In genomic region chr5:150595466-150596031, GRCh38 we compare ENCODE assay signal across 14 cellular contexts. TPM values are rescaled to one million over a fixed set of nuclear protein-coding genes. Genes with fewer than 3 reads are reported as not detected.
DNase-seq lines count a peak whose midpoint lies in the region; ATAC-seq and TF ChIP-seq lines count a peak whose summit lies in the region.
"Had no signal": no experiment of that assay in that cellular context is flagged by ENCODE, and none has a peak within 500 bp of the region (broad histone marks: within the 10 kb centered on the region; RNA-seq: fewer than 3 reads in every experiment).

No MANE protein-coding gene starts in this region.

- H3K4me1 Mint-ChIP-seq in chondrocyte (ENCODE audit: low read depth): peaks cover 93% of the 10 kb centered on the region
- H3K4me1 Mint-ChIP-seq: activated naive CD4-positive, alpha-beta T cell treated with anti-CD3 and anti-CD28 coated beads, Interleukin-2, amount 10 ng/mL, durations not matched to agents 7 days and 5 days had no signal

- ATAC-seq in left lobe of liver (peak; percentile 16), GM21717 (IDR thresholded peaks at IDR 0.05; ENCODE audit: unreplicated experiment) (no peak), GM18867 (IDR thresholded peaks at IDR 0.05; ENCODE audit: unreplicated experiment) (no peak)
- ATAC-seq: GM12878, WTC11 had no signal

- H3K9me3 Mint-ChIP-seq in chondrocyte (ENCODE audit: low read depth): no peaks in the 10 kb centered on the region
- H3K9me3 Mint-ChIP-seq: activated naive CD4-positive, alpha-beta T cell treated with anti-CD3 and anti-CD28 coated beads, Interleukin-2, amount 10 ng/mL, durations not matched to agents 7 days and 5 days; neural progenitor cell; WTC11 had no signal

- no peak overlapping the region for H3K4me3 Mint-ChIP-seq in chondrocyte (ENCODE audit: unreplicated experiment)
- H3K4me3 Mint-ChIP-seq: activated naive CD4-positive, alpha-beta T cell treated with anti-CD3 and anti-CD28 coated beads, Interleukin-2, amount 10 ng/mL, durations not matched to agents 7 days and 5 days; WTC11 had no signal

- no peak for TF ChIP-seq CTCF in chondrocyte (IDR thresholded peaks at IDR 0.05)

- H3K36me3 Mint-ChIP-seq in chondrocyte (ENCODE audit: low read depth): no peaks in the 10 kb centered on the region
- H3K36me3 Mint-ChIP-seq: activated naive CD4-positive, alpha-beta T cell treated with anti-CD3 and anti-CD28 coated beads, Interleukin-2, amount 10 ng/mL, durations not matched to agents 7 days and 5 days; neural progenitor cell; WTC11 had no signal

- peak; percentile 61 for DNase-seq in OCI-M2 (lab: John Stamatoyannopoulos, UW; ENCODE audit: unreplicated experiment)
- peak; percentile 63 for DNase-seq in chondrocyte (ENCODE audit: low spot score)
- no peak for DNase-seq in left lobe of liver (ENCODE audit: low spot score)
- peak; percentile 89 for DNase-seq in pulmonary artery endothelial cell (ENCODE audit: low read depth, low spot score)
- no peak for DNase-seq in NCI-H2029 treated with DMSO at 0.1 percent for 48 hours (lab: John Stamatoyannopoulos, UW)
- DNase-seq in putamen (ENCODE audit: low spot score): no peak
- DNase-seq: activated naive CD4-positive, alpha-beta T cell treated with anti-CD3 and anti-CD28 coated beads, Interleukin-2, amount 10 ng/mL, durations not matched to agents 7 days and 5 days; MV-4-11; NCI-H2171 had no signal

- peak overlapping the region; percentile 95 for H3K27ac Mint-ChIP-seq in chondrocyte (ENCODE audit: unreplicated experiment)
- H3K27ac Mint-ChIP-seq: activated naive CD4-positive, alpha-beta T cell treated with anti-CD3 and anti-CD28 coated beads, Interleukin-2, amount 10 ng/mL, durations not matched to agents 7 days and 5 days; WTC11 had no signal

- no peaks in the 10 kb centered on the region for H3K27me3 Mint-ChIP-seq in chondrocyte (ENCODE audit: low read depth)

RNA-seq across cellular contexts. Expression of gene SYNPO, which starts 44.9 kb away (rescaled TPM):
- 156 to 198 TPM (median 195 TPM) in 3 replicates for total RNA-seq in chondrocyte
- 51.7 TPM for total RNA-seq in left lobe of liver
- 11.7 and 18.5 TPM in 2 replicates for total RNA-seq in pulmonary artery endothelial cell

Comparison
In these comparisons a context has a peak if more than half of its experiments do, and no peak if none do; other contexts are left out.
1. DNase-seq: peak in OCI-M2 (single experiment), chondrocyte (single experiment) and pulmonary artery endothelial cell (single experiment); none in left lobe of liver (single experiment), NCI-H2029 treated with DMSO at 0.1 percent for 48 hours (single experiment) and putamen (single experiment).